Comparison of ENCODE assay signal across 10 cellular contexts in the genomic region with DNA sequence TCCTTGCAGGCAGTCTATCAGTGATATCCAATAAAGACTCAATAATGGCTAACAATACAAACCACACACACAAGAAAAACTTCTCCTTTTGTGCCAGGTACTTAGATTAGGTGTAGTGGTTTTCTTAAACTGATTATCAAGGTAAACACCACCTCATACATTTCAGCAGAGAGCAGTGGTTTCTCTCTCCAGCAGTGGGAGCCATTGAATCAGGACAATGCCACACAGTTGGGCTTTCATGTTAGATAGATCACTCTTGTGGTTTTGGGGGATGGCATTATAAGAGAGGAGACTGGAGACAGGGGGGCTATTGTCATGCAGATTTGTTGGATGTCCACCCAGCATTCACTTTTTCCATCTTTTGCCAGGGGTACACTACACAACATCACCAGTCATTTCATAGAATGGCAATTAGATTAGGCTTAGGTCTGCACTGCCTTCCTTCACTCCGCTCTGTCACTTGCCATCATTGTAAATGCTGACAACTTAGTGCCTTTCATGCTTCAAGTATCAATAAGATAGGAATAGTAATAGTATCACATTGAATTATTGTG. TPM values are rescaled to one million over a fixed set of nuclear protein-coding genes. Genes with fewer than 3 reads are reported as not detected.
A peak's percentile ranks its signal among the peaks of the same experiment; 100 is the strongest.
DNase-seq lines count a peak whose midpoint lies in the region; ATAC-seq and TF ChIP-seq lines count a peak whose summit lies in the region.
"Had no signal": no experiment of that assay in that cellular context is flagged by ENCODE, and none has a peak within 500 bp of the region (broad histone marks: within the 10 kb centered on the region; RNA-seq: fewer than 3 reads in every experiment).

No MANE protein-coding gene starts in this region.

- H3K27me3 ChIP-seq in AG04450 (ENCODE audit: control insufficient read depth, insufficient read depth, low read length) (no peaks in the 10 kb centered on the region), MM.1S (replicated peaks; ENCODE audit: insufficient read depth, low read length) (no peaks in the 10 kb centered on the region)

- CTCF ChIA-PET in AG04450 (lab: Charles Lee), result no interaction called here

- H3K79me2 ChIP-seq in MM.1S (ENCODE audit: low read length), result no peaks in the 10 kb centered on the region

- no peaks in the 10 kb centered on the region for H3K9me2 ChIP-seq in MM.1S (replicated peaks; ENCODE audit: insufficient read depth, low read length)

- no peaks in the 10 kb centered on the region for H3K4me1 ChIP-seq in MM.1S (ENCODE audit: low read length)

- no peaks in the 10 kb centered on the region for H3F3A ChIP-seq in MM.1S (ENCODE audit: insufficient read depth, low read length)

- no peak overlapping the region for H3K4me3 ChIP-seq in AG04450 (ENCODE audit: low read depth, low read length)
- H3K4me3 ChIP-seq in MM.1S (ENCODE audit: low read length), result no peak overlapping the region
- H3K4me3 ChIP-seq: skin epidermis, thoracic aorta had no signal

- DNase-seq in AG04450 (ENCODE audit: low read depth, low spot score) (no peak), MM.1S (no peak), erythroblast (lab: John Stamatoyannopoulos, UW) (peak; percentile 45 to 64)
- no peak for DNase-seq in stimulated activated CD4-positive, alpha-beta T cell treated with anti-CD3 and anti-CD28 coated beads, Interleukin-15, amount 100 ng/mL, for 24 hours
- no peak for DNase-seq in effector CD4-positive, alpha-beta T cell
- no peak for DNase-seq in effector CD8-positive, alpha-beta T cell (lab: John Stamatoyannopoulos, UW)

- H3K9me3 ChIP-seq in AG04450 (ENCODE audit: control insufficient read depth, insufficient read depth, low read length), result no peaks in the 10 kb centered on the region
- no peaks in the 10 kb centered on the region for H3K9me3 ChIP-seq in MM.1S (replicated peaks; ENCODE audit: insufficient read depth, low read length)
- H3K9me3 ChIP-seq: thoracic aorta had no signal

- H3K9ac ChIP-seq in MM.1S (ENCODE audit: low read length), result no peak overlapping the region

- ATAC-seq in HG03520 (IDR thresholded peaks at IDR 0.05; ENCODE audit: unreplicated experiment), result no peak

- TF ChIP-seq POLR2A in erythroblast (IDR thresholded peaks at IDR 0.05; ENCODE audit: low read length), result no peak

- H3K36me3 ChIP-seq in MM.1S (replicated peaks; ENCODE audit: insufficient read depth, low read length), result no peaks in the 10 kb centered on the region
- H3K36me3 ChIP-seq: thoracic aorta had no signal

- H4K20me1 ChIP-seq in MM.1S (ENCODE audit: insufficient read depth, low read length), result no peaks in the 10 kb centered on the region

- no peak overlapping the region for H3K4me2 ChIP-seq in MM.1S (ENCODE audit: low read depth, low read length)

- H2AFZ ChIP-seq in MM.1S (ENCODE audit: low read length), result no peak overlapping the region

- POLR2A ChIA-PET in AG04450 (lab: Yijun Ruan, JAX), result interaction anchor here (0.6 kb wide), 1 partner anchor 1769 kb away, joined by 5 read pairs; no protein-coding TSS in a partner anchor

- TF ChIP-seq CTCF in AG04450 (IDR thresholded peaks at IDR 0.05; ENCODE audit: low read depth, low read length), result peak; percentile 53
- TF ChIP-seq CTCF in GM12873 (IDR thresholded peaks at IDR 0.05; ENCODE audit: insufficient read depth, low read depth, low read length, missing control alignments), result peak; percentile 67
- TF ChIP-seq CTCF in MM.1S (IDR thresholded peaks at IDR 0.05; ENCODE audit: low read length), result peak; percentile 45

- no peak overlapping the region for H3K27ac ChIP-seq in AG04450 (ENCODE audit: low read depth, low read length)
- H3K27ac ChIP-seq in MM.1S (ENCODE audit: low read length), result no peak overlapping the region
- H3K27ac ChIP-seq: skin epidermis, thoracic aorta had no signal

RNA-seq across cellular contexts. Expression of a gene that starts 13.6 kb away (rescaled TPM):
- 32.9 and 36.6 TPM in 2 replicates for polyA plus RNA-seq in AG04450 (2011; rRNA removed)
- 68.0 and 68.9 TPM in 2 replicates for polyA minus RNA-seq in AG04450 (2011; rRNA and poly(A)+ RNA removed)

RNA-seq across cellular contexts. Expression of a gene that starts 22.6 kb away (rescaled TPM):
- 39.4 and 48.7 TPM in 2 replicates for polyA plus RNA-seq in AG04450 (2011; rRNA removed)
- 49.6 and 75.9 TPM in 2 replicates for polyA minus RNA-seq in AG04450 (2011; rRNA and poly(A)+ RNA removed)

Comparison
In these comparisons a context has a peak if more than half of its experiments do, and no peak if none do; other contexts are left out.
1. DNase-seq: peak in erythroblast (2 of 2); none in AG04450 (single experiment), MM.1S (single experiment), stimulated activated CD4-positive, alpha-beta T cell treated with anti-CD3 and anti-CD28 coated beads, Interleukin-15, amount 100 ng/mL, for 24 hours (single experiment), effector CD4-positive, alpha-beta T cell (single experiment) and effector CD8-positive, alpha-beta T cell (single experiment).
2. Peak in every context shown above with its lines, with median percentiles within 50 percentile points of each other: CTCF ChIP-seq.